Comparison of ENCODE assay signal across 1 cellular context in genomic region chr17:67366193-67367157, GRCh38.
TF ChIP-seq lines count a peak whose summit lies in the region.

PSMD12 (minus strand) TSS chr17:67366577; CDS start chr17:67366519, 58 bp downstream.

TF ChIP-seq in K562, 482 proteins besides CTCF, POLR2A, EP300 and RAD21 (continued from another document and continues in another):
- TF ChIP-seq, protein P1, sequence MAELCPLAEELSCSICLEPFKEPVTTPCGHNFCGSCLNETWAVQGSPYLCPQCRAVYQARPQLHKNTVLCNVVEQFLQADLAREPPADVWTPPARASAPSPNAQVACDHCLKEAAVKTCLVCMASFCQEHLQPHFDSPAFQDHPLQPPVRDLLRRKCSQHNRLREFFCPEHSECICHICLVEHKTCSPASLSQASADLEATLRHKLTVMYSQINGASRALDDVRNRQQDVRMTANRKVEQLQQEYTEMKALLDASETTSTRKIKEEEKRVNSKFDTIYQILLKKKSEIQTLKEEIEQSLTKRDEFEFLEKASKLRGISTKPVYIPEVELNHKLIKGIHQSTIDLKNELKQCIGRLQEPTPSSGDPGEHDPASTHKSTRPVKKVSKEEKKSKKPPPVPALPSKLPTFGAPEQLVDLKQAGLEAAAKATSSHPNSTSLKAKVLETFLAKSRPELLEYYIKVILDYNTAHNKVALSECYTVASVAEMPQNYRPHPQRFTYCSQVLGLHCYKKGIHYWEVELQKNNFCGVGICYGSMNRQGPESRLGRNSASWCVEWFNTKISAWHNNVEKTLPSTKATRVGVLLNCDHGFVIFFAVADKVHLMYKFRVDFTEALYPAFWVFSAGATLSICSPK (IDR thresholded peaks at IDR 0.05; ENCODE audit: borderline replicate concordance), result no peak
- peak; percentile 72; the same call in 1 of the 2 replicates for TF ChIP-seq MBD2 (IDR thresholded peaks at IDR 0.05; ENCODE audit: borderline replicate concordance, low read depth)
- TF ChIP-seq CHD7 (IDR thresholded peaks at IDR 0.05; ENCODE audit: low read depth, low read length), result no peak
- TF ChIP-seq JUND (IDR thresholded peaks at IDR 0.05; ENCODE audit: borderline replicate concordance, low read depth, low read length), result no peak
- TF ChIP-seq JUND (tag; IDR thresholded peaks at IDR 0.05; ENCODE audit: borderline replicate concordance, low read depth, low read length), result no peak; the same call in 2 of the 3 replicates
- TF ChIP-seq MYC (IDR thresholded peaks at IDR 0.05; ENCODE audit: low read depth, low read length), result peak; percentile 69; the same call in 1 of the 2 replicates
- peak; percentile 61; the same call in 1 of the 2 replicates for TF ChIP-seq MYC (CRISPR knock-in tag; IDR thresholded peaks at IDR 0.05; ENCODE audit: borderline replicate concordance, low read depth)
- no peak for TF ChIP-seq ZNF408 (CRISPR knock-in tag; IDR thresholded peaks at IDR 0.05; ENCODE audit: low read depth)
- TF ChIP-seq HNRNPUL1 (IDR thresholded peaks at IDR 0.05; ENCODE audit: low read length), result no peak
- TF ChIP-seq, protein P2, sequence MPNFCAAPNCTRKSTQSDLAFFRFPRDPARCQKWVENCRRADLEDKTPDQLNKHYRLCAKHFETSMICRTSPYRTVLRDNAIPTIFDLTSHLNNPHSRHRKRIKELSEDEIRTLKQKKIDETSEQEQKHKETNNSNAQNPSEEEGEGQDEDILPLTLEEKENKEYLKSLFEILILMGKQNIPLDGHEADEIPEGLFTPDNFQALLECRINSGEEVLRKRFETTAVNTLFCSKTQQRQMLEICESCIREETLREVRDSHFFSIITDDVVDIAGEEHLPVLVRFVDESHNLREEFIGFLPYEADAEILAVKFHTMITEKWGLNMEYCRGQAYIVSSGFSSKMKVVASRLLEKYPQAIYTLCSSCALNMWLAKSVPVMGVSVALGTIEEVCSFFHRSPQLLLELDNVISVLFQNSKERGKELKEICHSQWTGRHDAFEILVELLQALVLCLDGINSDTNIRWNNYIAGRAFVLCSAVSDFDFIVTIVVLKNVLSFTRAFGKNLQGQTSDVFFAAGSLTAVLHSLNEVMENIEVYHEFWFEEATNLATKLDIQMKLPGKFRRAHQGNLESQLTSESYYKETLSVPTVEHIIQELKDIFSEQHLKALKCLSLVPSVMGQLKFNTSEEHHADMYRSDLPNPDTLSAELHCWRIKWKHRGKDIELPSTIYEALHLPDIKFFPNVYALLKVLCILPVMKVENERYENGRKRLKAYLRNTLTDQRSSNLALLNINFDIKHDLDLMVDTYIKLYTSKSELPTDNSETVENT (CRISPR knock-in tag; IDR thresholded peaks at IDR 0.05), result peak; percentile 88
- TF ChIP-seq ZNF79 (CRISPR knock-in tag; IDR thresholded peaks at IDR 0.05; ENCODE audit: low read depth), result no peak
- TF ChIP-seq HEY1 (CRISPR knock-in tag; IDR thresholded peaks at IDR 0.05; ENCODE audit: borderline replicate concordance), result no peak
- peak in 1 of 2 experiments; percentile 72; a peak in 1 of 4 replicates for TF ChIP-seq TEAD1 (CRISPR knock-in tag; IDR thresholded peaks at IDR 0.05)
- no peak for TF ChIP-seq HDAC8 (tag; IDR thresholded peaks at IDR 0.05)
- TF ChIP-seq XRCC3 (IDR thresholded peaks at IDR 0.05), result no peak
- TF ChIP-seq, protein P3, sequence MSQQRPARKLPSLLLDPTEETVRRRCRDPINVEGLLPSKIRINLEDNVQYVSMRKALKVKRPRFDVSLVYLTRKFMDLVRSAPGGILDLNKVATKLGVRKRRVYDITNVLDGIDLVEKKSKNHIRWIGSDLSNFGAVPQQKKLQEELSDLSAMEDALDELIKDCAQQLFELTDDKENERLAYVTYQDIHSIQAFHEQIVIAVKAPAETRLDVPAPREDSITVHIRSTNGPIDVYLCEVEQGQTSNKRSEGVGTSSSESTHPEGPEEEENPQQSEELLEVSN (IDR thresholded peaks at IDR 0.05; ENCODE audit: borderline replicate concordance in 1 of 2, extremely low read depth in 1 of 2, insufficient read depth in 1 of 2, insufficient read length in 1 of 2, low read depth in 1 of 2, low read length in 1 of 2, poor library complexity in 1 of 2, severe bottlenecking in 1 of 2), result peak; percentile 10 to 34
- TF ChIP-seq CCAR2 (IDR thresholded peaks at IDR 0.05; ENCODE audit: low read depth, low read length), result no peak
- TF ChIP-seq, protein P4, sequence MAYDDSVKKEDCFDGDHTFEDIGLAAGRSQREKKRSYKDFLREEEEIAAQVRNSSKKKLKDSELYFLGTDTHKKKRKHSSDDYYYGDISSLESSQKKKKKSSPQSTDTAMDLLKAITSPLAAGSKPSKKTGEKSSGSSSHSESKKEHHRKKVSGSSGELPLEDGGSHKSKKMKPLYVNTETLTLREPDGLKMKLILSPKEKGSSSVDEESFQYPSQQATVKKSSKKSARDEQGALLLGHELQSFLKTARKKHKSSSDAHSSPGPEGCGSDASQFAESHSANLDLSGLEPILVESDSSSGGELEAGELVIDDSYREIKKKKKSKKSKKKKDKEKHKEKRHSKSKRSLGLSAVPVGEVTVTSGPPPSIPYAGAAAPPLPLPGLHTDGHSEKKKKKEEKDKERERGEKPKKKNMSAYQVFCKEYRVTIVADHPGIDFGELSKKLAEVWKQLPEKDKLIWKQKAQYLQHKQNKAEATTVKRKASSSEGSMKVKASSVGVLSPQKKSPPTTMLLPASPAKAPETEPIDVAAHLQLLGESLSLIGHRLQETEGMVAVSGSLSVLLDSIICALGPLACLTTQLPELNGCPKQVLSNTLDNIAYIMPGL (CRISPR knock-in tag; IDR thresholded peaks at IDR 0.05), result peak; percentile 85; the same call in 1 of the 2 replicates
- TF ChIP-seq ETV1 (tag; conservative IDR thresholded peaks at IDR 0.05; ENCODE audit: low read depth), result peak; percentile 99
- TF ChIP-seq TAF7 (tag; IDR thresholded peaks at IDR 0.05), result peak; percentile 86
- no peak for TF ChIP-seq RBM15 (IDR thresholded peaks at IDR 0.05; ENCODE audit: insufficient read depth, low read length)
- no peak for TF ChIP-seq TRIM24 (IDR thresholded peaks at IDR 0.05)
- TF ChIP-seq, protein P5, sequence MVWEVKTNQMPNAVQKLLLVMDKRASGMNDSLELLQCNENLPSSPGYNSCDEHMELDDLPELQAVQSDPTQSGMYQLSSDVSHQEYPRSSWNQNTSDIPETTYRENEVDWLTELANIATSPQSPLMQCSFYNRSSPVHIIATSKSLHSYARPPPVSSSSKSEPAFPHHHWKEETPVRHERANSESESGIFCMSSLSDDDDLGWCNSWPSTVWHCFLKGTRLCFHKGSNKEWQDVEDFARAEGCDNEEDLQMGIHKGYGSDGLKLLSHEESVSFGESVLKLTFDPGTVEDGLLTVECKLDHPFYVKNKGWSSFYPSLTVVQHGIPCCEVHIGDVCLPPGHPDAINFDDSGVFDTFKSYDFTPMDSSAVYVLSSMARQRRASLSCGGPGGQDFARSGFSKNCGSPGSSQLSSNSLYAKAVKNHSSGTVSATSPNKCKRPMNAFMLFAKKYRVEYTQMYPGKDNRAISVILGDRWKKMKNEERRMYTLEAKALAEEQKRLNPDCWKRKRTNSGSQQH (CRISPR knock-in tag; IDR thresholded peaks at IDR 0.05), result peak; percentile 14; the same call in 1 of the 2 replicates
- TF ChIP-seq SMAD3 (CRISPR knock-in tag; conservative IDR thresholded peaks at IDR 0.05), result no peak
- TF ChIP-seq HNRNPK (IDR thresholded peaks at IDR 0.05; ENCODE audit: low read depth, low read length, poor library complexity, severe bottlenecking), result no peak
- no peak for TF ChIP-seq SMARCA5 (IDR thresholded peaks at IDR 0.05)
- TF ChIP-seq ARID3B (CRISPR knock-in tag; IDR thresholded peaks at IDR 0.05; ENCODE audit: borderline replicate concordance), result no peak
- no peak for TF ChIP-seq NR2F6 (CRISPR knock-in tag; IDR thresholded peaks at IDR 0.05)
- no peak for TF ChIP-seq PHB2 (IDR thresholded peaks at IDR 0.05; ENCODE audit: low read depth)
- TF ChIP-seq LEF1 (IDR thresholded peaks at IDR 0.05), result no peak
- TF ChIP-seq BHLHE40 (IDR thresholded peaks at IDR 0.05; ENCODE audit: low read length), result no peak
- no peak for TF ChIP-seq SP2 (IDR thresholded peaks at IDR 0.05; ENCODE audit: extremely low read depth, low read depth, low read length, poor library complexity, severe bottlenecking)
